In genomic region chr3:132326251-132326650, GRCh38 we compare ENCODE assay signal across 27 cellular contexts. TPM values are rescaled to one million over a fixed set of nuclear protein-coding genes. Genes with fewer than 3 reads are reported as not detected.
A peak's percentile ranks its signal among the peaks of the same experiment; 100 is the strongest.
DNase-seq lines count a peak whose midpoint lies in the region; ATAC-seq and TF ChIP-seq lines count a peak whose summit lies in the region.
"Had no signal": no experiment of that assay in that cellular context is flagged by ENCODE, and none has a peak within 500 bp of the region (broad histone marks: within the 10 kb centered on the region; RNA-seq: fewer than 3 reads in every experiment).

No MANE protein-coding gene starts in this region.

- peak overlapping the region; percentile 58 for H3K27ac ChIP-seq in lower lobe of right lung
- H3K27ac ChIP-seq: neural progenitor cell, SJSA1, transverse colon had no signal

- H3K4me3 ChIP-seq in lower lobe of right lung = no peak overlapping the region
- H3K4me3 ChIP-seq in lower leg skin (ENCODE audit: low read depth, poor library complexity, severe bottlenecking) = no peak overlapping the region
- H3K4me3 ChIP-seq: neural progenitor cell, SJSA1, smooth muscle cell, transverse colon had no signal

- no peaks in the 10 kb centered on the region for H3K27me3 ChIP-seq in lower lobe of right lung (ENCODE audit: low read depth)
- H3K27me3 ChIP-seq: neural progenitor cell, SJSA1, transverse colon had no signal

- H3K9me3 ChIP-seq in lower lobe of right lung = no peaks in the 10 kb centered on the region
- H3K9me3 ChIP-seq: SJSA1, transverse colon had no signal

- WGBS in lower leg skin, 2 donors = 47 to 48% methylated on average over 2 of the region's 2 CpGs

- H3K36me3 ChIP-seq in lower lobe of right lung = no peaks in the 10 kb centered on the region
- H3K36me3 ChIP-seq: neural progenitor cell, SJSA1, transverse colon had no signal

- intact Hi-C loops in lower lobe of right lung (cut with DNase I) (no loop called here), lower leg skin (cut with DNase I; ENCODE audit: low total_unique reads) (no loop called here)

- ATAC-seq in GM18511 (IDR thresholded peaks at IDR 0.05; ENCODE audit: unreplicated experiment) (peak; percentile 73), GM21423 (IDR thresholded peaks at IDR 0.05; ENCODE audit: unreplicated experiment) (peak; percentile 54), lower lobe of right lung (no peak)
- ATAC-seq: activated naive CD8-positive, alpha-beta T cell treated with anti-CD3 and anti-CD28 coated beads, Interleukin-2, amount 50 U/mL, for 24 hours; left lobe of liver; PC-3; T-helper 17 cell had no signal

- TF ChIP-seq CTCF in lower lobe of right lung (IDR thresholded peaks at IDR 0.05) (no peak), lower leg skin (IDR thresholded peaks at IDR 0.05) (no peak)

- peaks cover 9% of the 10 kb centered on the region for H3K4me1 ChIP-seq in lower lobe of right lung
- H3K4me1 ChIP-seq: neural progenitor cell, SJSA1 had no signal

- TF ChIP-seq POLR2A in lower leg skin (IDR thresholded peaks at IDR 0.05) = no peak

- peak; percentile 39 for DNase-seq in NCI-H146 treated with DMSO at 0.1 percent for 48 hours (lab: John Stamatoyannopoulos, UW; ENCODE audit: unreplicated experiment)
- DNase-seq in lower lobe of right lung = no peak
- DNase-seq in NCI-H510A treated with DMSO at 0.1 percent for 48 hours (lab: John Stamatoyannopoulos, UW) = no peak
- no peak for DNase-seq in lower leg skin (ENCODE audit: low spot score in 2 of 2)
- DNase-seq in stimulated activated naive CD4-positive, alpha-beta T cell (lab: John Stamatoyannopoulos, UW) = no peak
- DNase-seq in NCI-H69 (lab: John Stamatoyannopoulos, UW) = no peak
- DNase-seq: activated effector memory CD4-positive, alpha-beta T cell treated with anti-CD3 and anti-CD28 coated beads, Interleukin-2, amount 50 U/mL, for 16 hours; activated naive CD8-positive, alpha-beta T cell treated with anti-CD3 and anti-CD28 coated beads, Interleukin-2, amount 50 U/mL, for 24 hours; CD4-positive, CD25-positive, alpha-beta regulatory T cell; DMS153; effector memory CD4-positive, alpha-beta T cell; GF-D8; KG1; MV-4-11; NCI-H526 treated with DMSO at 0.1 percent for 48 hours; PC-3; stimulated activated CD4-positive, alpha-beta T cell treated with anti-CD3 and anti-CD28 coated beads, Interleukin-4, amount 100 ng/mL, for 1 hour; T-helper 17 cell; transverse colon had no signal

RNA-seq across cellular contexts. Expression of gene ACP3, which starts 9.0 kb away (rescaled TPM):
- 19.9 TPM for total RNA-seq in lower lobe of right lung
- total RNA-seq in lower leg skin = 100 to 1,000 TPM in 1 of 4 donors, 10 to 100 TPM in 3; 50.0 to 111 (median 73.9) TPM
- total RNA-seq: CD4-positive, CD25-positive, alpha-beta regulatory T cell; glomerular endothelial cell; left lobe of liver; pulmonary artery endothelial cell; SJSA1 had no signal

Comparison
In these comparisons a context has a peak if more than half of its experiments do, and no peak if none do; other contexts are left out.
1. ATAC-seq: peak in GM18511 (single experiment) and GM21423 (single experiment); none in lower lobe of right lung (0 of 2).